20 cellular contexts compared by ENCODE assay signal in the genomic region with DNA sequence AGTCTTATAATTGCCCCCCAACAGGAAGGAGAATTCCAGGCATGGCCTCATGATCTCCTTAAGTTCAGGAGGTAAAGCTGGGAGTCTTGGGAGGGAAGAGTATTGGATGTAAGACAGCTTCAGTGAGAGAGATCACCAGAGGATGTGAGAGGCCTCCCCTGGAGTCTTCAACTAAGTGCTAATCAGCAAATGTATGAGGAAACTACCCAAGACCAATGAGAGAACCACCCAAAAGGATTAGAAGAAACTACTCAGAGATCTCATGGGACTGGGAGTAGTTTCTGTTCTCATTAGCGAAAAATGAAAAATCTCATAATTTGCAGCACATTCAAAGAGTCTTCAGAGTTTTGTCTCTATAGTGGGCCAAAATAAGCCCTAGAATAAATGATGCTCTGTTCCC. TPM values are rescaled to one million over a fixed set of nuclear protein-coding genes. Genes with fewer than 3 reads are reported as not detected.
DNase-seq lines count a peak whose midpoint lies in the region; ATAC-seq and TF ChIP-seq lines count a peak whose summit lies in the region.
"Had no signal": no experiment of that assay in that cellular context is flagged by ENCODE, and none has a peak within 500 bp of the region (broad histone marks: within the 10 kb centered on the region; RNA-seq: fewer than 3 reads in every experiment).

No MANE protein-coding gene starts in this region.

- H4K20me1 ChIP-seq in GM23338 (replicated peaks; ENCODE audit: insufficient read depth) = no peaks in the 10 kb centered on the region
- H4K20me1 ChIP-seq: BLaER1 had no signal

- ATAC-seq in GM23338 = peak; percentile 61
- peak; percentile 14 for ATAC-seq in activated B cell treated with CpG ODN at 0.5 μM for 24 hours (ENCODE audit: low read depth)
- ATAC-seq in activated CD8-positive, alpha-beta memory T cell treated with anti-CD3 and anti-CD28 coated beads, Interleukin-2, amount 10 ng/mL, durations not matched to agents 7 days and 5 days = no peak
- ATAC-seq: CD8-positive, alpha-beta T cell; HCT116 had no signal

- H3K36me3 Mint-ChIP-seq in GM23338 (ENCODE audit: low read depth) (peaks cover 3% of the 10 kb centered on the region; the same call in 1 of the 3 replicates), activated B cell treated with CpG ODN at 0.5 μM for 24 hours (ENCODE audit: low read depth) (no peaks in the 10 kb centered on the region), endodermal cell (ENCODE audit: low read depth) (no peaks in the 10 kb centered on the region)
- H3K36me3 Mint-ChIP-seq in activated CD8-positive, alpha-beta memory T cell treated with anti-CD3 and anti-CD28 coated beads, Interleukin-2, amount 10 ng/mL, durations not matched to agents 7 days and 5 days = no peaks in the 10 kb centered on the region
- H3K36me3 Mint-ChIP-seq: CD4-positive, CD25-positive, alpha-beta regulatory T cell; CD8-positive, alpha-beta T cell had no signal

- H2AFZ ChIP-seq in GM23338 = no peak overlapping the region
- H2AFZ ChIP-seq: GM23248 had no signal

- H3K36me3 ChIP-seq in GM23338 (ENCODE audit: insufficient read depth) = no peaks in the 10 kb centered on the region
- no peaks in the 10 kb centered on the region for H3K36me3 ChIP-seq in endodermal cell (ENCODE audit: control insufficient read depth, insufficient read depth, low read length)
- H3K36me3 ChIP-seq: BLaER1 had no signal

- intact Hi-C loops in activated B cell treated with CpG ODN at 0.5 μM for 24 hours (cut with micrococcal nuclease) = no loop called here

- H3K9me2 ChIP-seq in GM23338 (ENCODE audit: insufficient read depth) = 0 out of 2 replicates have a peak, but pooled peaks cover 5% of the 10 kb centered on the region

- H3F3A ChIP-seq in GM23338 (replicated peaks; ENCODE audit: low read depth) = no peaks in the 10 kb centered on the region

- H3K27me3 ChIP-seq in GM23338 (ENCODE audit: insufficient read depth) (0 out of 2 replicates have a peak, but pooled peaks cover 6% of the 10 kb centered on the region), endodermal cell (ENCODE audit: control insufficient read depth, insufficient read depth, low read length, poor library complexity, severe bottlenecking) (peaks cover 2% of the 10 kb centered on the region)
- H3K27me3 ChIP-seq: BLaER1 had no signal

- H3K27ac ChIP-seq in GM23338 (ENCODE audit: low read depth) = no peak overlapping the region
- no peak overlapping the region for H3K27ac ChIP-seq in endodermal cell (ENCODE audit: low read depth, low read length)
- H3K27ac ChIP-seq: 22Rv1, BLaER1, C4-2B, GM23248 had no signal

- CTCF ChIA-PET in activated B cell treated with CpG ODN at 0.5 μM for 24 hours (lab: Charles Lee) = no interaction called here
- CTCF ChIA-PET in activated CD8-positive, alpha-beta memory T cell treated with anti-CD3 and anti-CD28 coated beads, Interleukin-2, amount 10 ng/mL, durations not matched to agents 7 days and 5 days (lab: Charles Lee) = interaction anchor here (1.3 kb wide), 1 partner anchor 36 kb away, joined by 3 read pairs; no protein-coding TSS in a partner anchor

- POLR2A ChIA-PET in activated B cell treated with CpG ODN at 0.5 μM for 24 hours (lab: Charles Lee) = no interaction called here

- 80 to 83% methylated on average over 1 of the region's 1 CpG for WGBS in endodermal cell (ENCODE audit: insufficient coverage in 1 of 2, insufficient read length in 1 of 2), 2 experiments

- peaks cover 4% of the 10 kb centered on the region; the same call in 2 of the 3 replicates for H3K9me3 Mint-ChIP-seq in GM23338
- H3K9me3 Mint-ChIP-seq in activated B cell treated with CpG ODN at 0.5 μM for 24 hours = peaks cover 7% of the 10 kb centered on the region
- peaks cover 11% of the 10 kb centered on the region for H3K9me3 Mint-ChIP-seq in endodermal cell
- peaks cover 2% of the 10 kb centered on the region for H3K9me3 Mint-ChIP-seq in activated CD8-positive, alpha-beta memory T cell treated with anti-CD3 and anti-CD28 coated beads, Interleukin-2, amount 10 ng/mL, durations not matched to agents 7 days and 5 days (ENCODE audit: low read depth)

- no peak for DNase-seq in GM23338 (ENCODE audit: low spot score)
- no peak for DNase-seq in activated B cell treated with CpG ODN at 0.5 μM for 24 hours
- peak; percentile 57 for DNase-seq in endodermal cell
- DNase-seq in iPS-NIHi7 (ENCODE audit: extremely low spot score) = peak; percentile 15
- DNase-seq in NCI-H2029 (lab: John Stamatoyannopoulos, UW) = no peak
- DNase-seq in activated CD8-positive, alpha-beta memory T cell treated with anti-CD3 and anti-CD28 coated beads, Interleukin-2, amount 10 ng/mL, durations not matched to agents 7 days and 5 days = no peak
- DNase-seq in HuH-7 (ENCODE audit: low spot score) = no peak
- DNase-seq in HK-2 (ENCODE audit: unreplicated experiment) = no peak
- DNase-seq: Caco-2; CD4-positive, CD25-positive, alpha-beta regulatory T cell; CD8-positive, alpha-beta T cell; DMS153; DND-41; GM23248; H9 had no signal

- H3K27ac Mint-ChIP-seq in GM23338 (no peak overlapping the region), activated B cell treated with CpG ODN at 0.5 μM for 24 hours (no peak overlapping the region), endodermal cell (no peak overlapping the region)
- no peak overlapping the region for H3K27ac Mint-ChIP-seq in activated CD8-positive, alpha-beta memory T cell treated with anti-CD3 and anti-CD28 coated beads, Interleukin-2, amount 10 ng/mL, durations not matched to agents 7 days and 5 days
- H3K27ac Mint-ChIP-seq: B cell; CD4-positive, CD25-positive, alpha-beta regulatory T cell; CD8-positive, alpha-beta T cell; H9 had no signal

- no peak overlapping the region for H3K4me3 Mint-ChIP-seq in GM23338
- no peak overlapping the region for H3K4me3 Mint-ChIP-seq in activated B cell treated with CpG ODN at 0.5 μM for 24 hours
- H3K4me3 Mint-ChIP-seq in endodermal cell = no peak overlapping the region
- no peak overlapping the region for H3K4me3 Mint-ChIP-seq in activated CD8-positive, alpha-beta memory T cell treated with anti-CD3 and anti-CD28 coated beads, Interleukin-2, amount 10 ng/mL, durations not matched to agents 7 days and 5 days
- H3K4me3 Mint-ChIP-seq: B cell; CD4-positive, CD25-positive, alpha-beta regulatory T cell; CD8-positive, alpha-beta T cell; H9 had no signal

- H3K27me3 Mint-ChIP-seq in GM23338 (ENCODE audit: insufficient read depth, low read depth, poor library complexity) = peaks cover 3% of the 10 kb centered on the region
- H3K27me3 Mint-ChIP-seq in activated B cell treated with CpG ODN at 0.5 μM for 24 hours = peaks cover 19% of the 10 kb centered on the region
- H3K27me3 Mint-ChIP-seq in endodermal cell (ENCODE audit: insufficient read depth) = peaks cover 17% of the 10 kb centered on the region
- peaks cover 50% of the 10 kb centered on the region for H3K27me3 Mint-ChIP-seq in activated CD8-positive, alpha-beta memory T cell treated with anti-CD3 and anti-CD28 coated beads, Interleukin-2, amount 10 ng/mL, durations not matched to agents 7 days and 5 days

- no peaks in the 10 kb centered on the region for H3K4me1 ChIP-seq in GM23338 (ENCODE audit: insufficient read depth)
- H3K4me1 ChIP-seq in endodermal cell (ENCODE audit: control insufficient read depth, insufficient read depth, low read length) = no peaks in the 10 kb centered on the region
- H3K4me1 ChIP-seq: BLaER1, Caco-2 had no signal

- no peaks in the 10 kb centered on the region for H3K79me2 ChIP-seq in GM23338 (replicated peaks; ENCODE audit: insufficient read depth)

- H3K4me3 ChIP-seq in GM23338 = no peak overlapping the region
- no peak overlapping the region for H3K4me3 ChIP-seq in endodermal cell (ENCODE audit: low read length)
- H3K4me3 ChIP-seq: BLaER1, GM23248 had no signal

- H3K4me1 Mint-ChIP-seq in GM23338 (peaks cover 11% of the 10 kb centered on the region), activated B cell treated with CpG ODN at 0.5 μM for 24 hours (peaks cover 8% of the 10 kb centered on the region), endodermal cell (peaks cover 3% of the 10 kb centered on the region)
- no peaks in the 10 kb centered on the region for H3K4me1 Mint-ChIP-seq in activated CD8-positive, alpha-beta memory T cell treated with anti-CD3 and anti-CD28 coated beads, Interleukin-2, amount 10 ng/mL, durations not matched to agents 7 days and 5 days
- H3K4me1 Mint-ChIP-seq: CD4-positive, CD25-positive, alpha-beta regulatory T cell had no signal

- no peak overlapping the region for H3K9ac ChIP-seq in endodermal cell (ENCODE audit: extremely low read depth, low read length, poor library complexity, severe bottlenecking)
- H3K9ac ChIP-seq: BLaER1, GM23248 had no signal

- no peak overlapping the region for H3K4me2 ChIP-seq in GM23338
- H3K4me2 ChIP-seq: BLaER1 had no signal

- TF ChIP-seq CTCF in GM23338 (conservative IDR thresholded peaks at IDR 0.05; ENCODE audit: low read depth in 2 of 2) (no peak), activated B cell treated with CpG ODN at 0.5 μM for 24 hours (IDR thresholded peaks at IDR 0.05) (no peak), endodermal cell (conservative IDR thresholded peaks at IDR 0.05) (no peak)

- H3K9me3 ChIP-seq in endodermal cell (ENCODE audit: control insufficient read depth, low read length) = no peaks in the 10 kb centered on the region
- H3K9me3 ChIP-seq: Caco-2 had no signal

TF ChIP-seq in GM23338, 12 proteins besides CTCF, POLR2A, EP300 and RAD21 (continues in another document):
- TF ChIP-seq NANOG (IDR thresholded peaks at IDR 0.05; ENCODE audit: borderline replicate concordance) (no peak), EZH2 (IDR thresholded peaks at IDR 0.05; ENCODE audit: low read depth, unreplicated experiment) (no peak), STAT1 (IDR thresholded peaks at IDR 0.05; ENCODE audit: unreplicated experiment) (no peak), ZNF114 (CRISPR knock-in tag; IDR thresholded peaks at IDR 0.05) (no peak)
- TF ChIP-seq, protein P1, sequence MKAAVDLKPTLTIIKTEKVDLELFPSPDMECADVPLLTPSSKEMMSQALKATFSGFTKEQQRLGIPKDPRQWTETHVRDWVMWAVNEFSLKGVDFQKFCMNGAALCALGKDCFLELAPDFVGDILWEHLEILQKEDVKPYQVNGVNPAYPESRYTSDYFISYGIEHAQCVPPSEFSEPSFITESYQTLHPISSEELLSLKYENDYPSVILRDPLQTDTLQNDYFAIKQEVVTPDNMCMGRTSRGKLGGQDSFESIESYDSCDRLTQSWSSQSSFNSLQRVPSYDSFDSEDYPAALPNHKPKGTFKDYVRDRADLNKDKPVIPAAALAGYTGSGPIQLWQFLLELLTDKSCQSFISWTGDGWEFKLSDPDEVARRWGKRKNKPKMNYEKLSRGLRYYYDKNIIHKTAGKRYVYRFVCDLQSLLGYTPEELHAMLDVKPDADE (IDR thresholded peaks at IDR 0.05) = no peak

RNA-seq across cellular contexts. Expression of a gene that starts 36.6 kb away (rescaled TPM):
- 0.12 and 0.90 TPM in 2 replicates for total RNA-seq in GM23338 (2014; rRNA removed; shearing (Covaris generic))
- polyA plus RNA-seq in GM23338 (2016; fragmentation: Nextera tagmentation; extraction: Ambion mirVana) = 0.37 and 0.50 TPM in 2 replicates
- 1.0 and 1.4 TPM in 2 replicates for total RNA-seq in activated B cell treated with CpG ODN at 0.5 μM for 24 hours
- under 1 TPM; 0.51 to 0.57 TPM for total RNA-seq in endodermal cell
- 1.5 TPM for polyA plus RNA-seq in endodermal cell (2013, experiment 1 of 2)
- 1.8 TPM for polyA plus RNA-seq in endodermal cell (2013, experiment 2 of 2)
- total RNA-seq in activated CD8-positive, alpha-beta memory T cell treated with anti-CD3 and anti-CD28 coated beads, Interleukin-2, amount 10 ng/mL, durations not matched to agents 7 days and 5 days = under 1 TPM; 0.07 to 0.12 TPM

Comparison
In these comparisons a context has a peak if more than half of its experiments do, and no peak if none do; other contexts are left out.
1. DNase-seq: peak in endodermal cell (single experiment) and iPS-NIHi7 (single experiment); none in GM23338 (single experiment), activated B cell treated with CpG ODN at 0.5 μM for 24 hours (single experiment), NCI-H2029 (single experiment), activated CD8-positive, alpha-beta memory T cell treated with anti-CD3 and anti-CD28 coated beads, Interleukin-2, amount 10 ng/mL, durations not matched to agents 7 days and 5 days (single experiment), HuH-7 (single experiment) and HK-2 (single experiment).